8 cellular contexts compared by ENCODE assay signal in the genomic region with DNA sequence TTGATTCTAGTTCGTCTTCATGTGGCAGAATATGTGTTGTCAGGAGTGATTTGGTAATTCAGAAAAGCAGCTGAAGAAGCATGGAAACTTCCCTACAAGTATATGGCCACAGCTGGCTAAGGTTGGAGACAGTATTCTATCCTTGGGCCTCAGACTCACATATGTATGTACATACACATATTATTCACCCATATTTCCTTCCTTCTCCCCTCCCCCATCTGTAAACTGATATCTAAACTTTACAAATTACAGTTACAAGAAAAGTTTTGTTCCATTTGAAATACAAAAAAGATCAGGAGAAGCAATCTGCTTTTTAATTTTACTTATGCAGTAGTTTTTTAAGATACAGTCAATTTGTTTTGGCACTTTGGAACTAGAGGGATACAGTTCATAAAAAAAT. TPM values are rescaled to one million over a fixed set of nuclear protein-coding genes. Genes with fewer than 3 reads are reported as not detected.
A peak's percentile ranks its signal among the peaks of the same experiment; 100 is the strongest.
DNase-seq lines count a peak whose midpoint lies in the region; ATAC-seq and TF ChIP-seq lines count a peak whose summit lies in the region.

No MANE protein-coding gene starts in this region.

- no TSS peak for BruUV-seq in MCF 10A (replicated peaks; lab: Mats Ljungman, UMichigan)

- no peaks in the 10 kb centered on the region for H3K27me3 ChIP-seq in CD8-positive, alpha-beta memory T cell (ENCODE audit: insufficient read depth, low read length, poor library complexity, severe bottlenecking)
- no peaks in the 10 kb centered on the region for H3K27me3 ChIP-seq in KMS-11 (ENCODE audit: insufficient read depth, low read depth)

- no peak for DNase-seq in CD8-positive, alpha-beta memory T cell
- DNase-seq in MCF 10A (ENCODE audit: unreplicated experiment) (no peak), natural killer cell (no peak), omental fat pad (ENCODE audit: low spot score) (no peak), GM03348 (ENCODE audit: low spot score) (no peak), NCI-H2227 (lab: John Stamatoyannopoulos, UW; ENCODE audit: unreplicated experiment) (no peak)

- intact Hi-C loops in MCF 10A (cut with micrococcal nuclease) = loop anchor here (10.0 kb wide), 2 partner anchors 283 to 383 kb away; a partner anchor contains a TSS
- intact Hi-C loops in natural killer cell (cut with micrococcal nuclease) = loop anchor here (2.0 to 10.0 kb wide), 5 partner anchors 19 to 633 kb away; a partner anchor contains a TSS

- H3K27me3 Mint-ChIP-seq in CD8-positive, alpha-beta memory T cell = peaks cover 0 to 3% of the 10 kb centered on the region in 2 donors
- H3K27me3 Mint-ChIP-seq in MCF 10A (ENCODE audit: insufficient read depth, unreplicated experiment) (no peaks in the 10 kb centered on the region), natural killer cell (ENCODE audit: low read depth in 2 of 2) (no peaks in the 10 kb centered on the region)

- peaks cover 27% of the 10 kb centered on the region for H4K20me1 ChIP-seq in KMS-11 (ENCODE audit: insufficient read depth)

- no peak overlapping the region for H2AFZ ChIP-seq in KMS-11 (ENCODE audit: low read depth)

- H3K4me1 Mint-ChIP-seq in CD8-positive, alpha-beta memory T cell = peaks cover 63 to 77% (median 74%) of the 10 kb centered on the region in 3 donors
- H3K4me1 Mint-ChIP-seq in MCF 10A (ENCODE audit: insufficient read depth, unreplicated experiment) = peaks cover 32% of the 10 kb centered on the region
- peaks cover 65 to 66% of the 10 kb centered on the region in 2 donors for H3K4me1 Mint-ChIP-seq in natural killer cell

- ATAC-seq in natural killer cell = no peak
- ATAC-seq in omental fat pad (ENCODE audit: low FRiP score) = no peak
- no peak for ATAC-seq in HG03520 (IDR thresholded peaks at IDR 0.05; ENCODE audit: unreplicated experiment)

- H3K4me1 ChIP-seq in CD8-positive, alpha-beta memory T cell (ENCODE audit: insufficient read depth, low read length) = peaks cover 61% of the 10 kb centered on the region
- H3K4me1 ChIP-seq in KMS-11 (ENCODE audit: low read depth, poor library complexity, severe bottlenecking) = peaks cover 54% of the 10 kb centered on the region

- no peaks in the 10 kb centered on the region for H3K9me3 Mint-ChIP-seq in CD8-positive, alpha-beta memory T cell
- H3K9me3 Mint-ChIP-seq in MCF 10A (ENCODE audit: unreplicated experiment) (no peaks in the 10 kb centered on the region), natural killer cell (no peaks in the 10 kb centered on the region)

- peak overlapping the region; percentile 56 to 100 (median 94) for H3K27ac Mint-ChIP-seq in CD8-positive, alpha-beta memory T cell
- peak overlapping the region; percentile 94 for H3K27ac Mint-ChIP-seq in MCF 10A (ENCODE audit: low read depth, unreplicated experiment)
- H3K27ac Mint-ChIP-seq in natural killer cell = peak overlapping the region; percentile 97 to 98

- peak overlapping the region; percentile 90 for H3K4me2 ChIP-seq in KMS-11

- H3K27ac ChIP-seq in CD8-positive, alpha-beta memory T cell (ENCODE audit: low read depth, low read length) = peak overlapping the region; percentile 91
- H3K27ac ChIP-seq in KMS-11 = peak overlapping the region; percentile 98

- H3K4me3 Mint-ChIP-seq in CD8-positive, alpha-beta memory T cell = peak overlapping the region; percentile 94 to 98 (median 97)
- peak overlapping the region; percentile 87 for H3K4me3 Mint-ChIP-seq in MCF 10A (ENCODE audit: unreplicated experiment)
- H3K4me3 Mint-ChIP-seq in natural killer cell = peak overlapping the region; percentile 99

- POLR2A ChIA-PET in CD8-positive, alpha-beta memory T cell (lab: Charles Lee) = interaction anchor here (1.1 kb wide), 1 partner anchor 286 kb away, joined by 3 read pairs; a partner anchor contains a TSS
- POLR2A ChIA-PET in MCF 10A (lab: Yijun Ruan, JAX) = interaction anchor here (0.6 to 5.0 kb wide), 23 partner anchors 10 to 752 kb away, joined by 3 to 44 read pairs (median 4); no protein-coding TSS in a partner anchor

- TF ChIP-seq CTCF in KMS-11 (conservative IDR thresholded peaks at IDR 0.05; ENCODE audit: low read depth, low read length) (no peak), MCF 10A (IDR thresholded peaks at IDR 0.05; ENCODE audit: unreplicated experiment) (no peak), natural killer cell (IDR thresholded peaks at IDR 0.05) (no peak), omental fat pad (IDR thresholded peaks at IDR 0.05) (no peak)

- H3K9me3 ChIP-seq in CD8-positive, alpha-beta memory T cell (ENCODE audit: low read length) = no peaks in the 10 kb centered on the region

- peaks cover 75% of the 10 kb centered on the region for H3K79me2 ChIP-seq in KMS-11 (ENCODE audit: insufficient read depth, low read depth)

- peak overlapping the region; percentile 83 for H3K9ac ChIP-seq in KMS-11

- CTCF ChIA-PET in CD8-positive, alpha-beta memory T cell (lab: Charles Lee) = interaction anchor here (0.6 to 1.4 kb wide), 4 partner anchors 30 to 379 kb away, joined by 3 to 5 read pairs (median 4); no protein-coding TSS in a partner anchor
- CTCF ChIA-PET in MCF 10A (lab: Yijun Ruan, JAX) = interaction anchor here (0.5 to 1.2 kb wide), 5 partner anchors 16 to 382 kb away, joined by 3 to 4 read pairs (median 3); no protein-coding TSS in a partner anchor

- H3K36me3 Mint-ChIP-seq in CD8-positive, alpha-beta memory T cell = peaks cover 3 to 44% (median 3%) of the 10 kb centered on the region in 3 donors
- H3K36me3 Mint-ChIP-seq in MCF 10A (ENCODE audit: insufficient read depth, unreplicated experiment) (peaks cover 21% of the 10 kb centered on the region), natural killer cell (no peaks in the 10 kb centered on the region)

- peak overlapping the region; percentile 80 for H3K4me3 ChIP-seq in CD8-positive, alpha-beta memory T cell (ENCODE audit: low read length)
- peak overlapping the region; percentile 82 for H3K4me3 ChIP-seq in KMS-11 (IDR thresholded peaks at IDR 0.05; ENCODE audit: insufficient read depth, low read depth, low read length)

- H3K36me3 ChIP-seq in CD8-positive, alpha-beta memory T cell (ENCODE audit: insufficient read depth, low read length) = no peaks in the 10 kb centered on the region
- H3K36me3 ChIP-seq in KMS-11 (ENCODE audit: insufficient read depth) = no peaks in the 10 kb centered on the region

RNA-seq across cellular contexts. Expression of a gene that starts 3.1 kb away (rescaled TPM):
- 10 to 100 TPM; 93.0 to 98.4 TPM for total RNA-seq in CD8-positive, alpha-beta memory T cell
- 61.0 TPM for polyA plus RNA-seq in CD8-positive, alpha-beta memory T cell
- total RNA-seq in MCF 10A (2022) = 62.1 and 73.8 TPM in 2 replicates
- 100 to 1,000 TPM; 179 to 200 (median 188) TPM for total RNA-seq in natural killer cell
- total RNA-seq in omental fat pad = 100 to 1,000 TPM in 1 of 4 donors, 10 to 100 TPM in 3; 69.3 to 175 (median 82.9) TPM
